ENCODE assay signal across 8 cellular contexts in the genomic region with DNA sequence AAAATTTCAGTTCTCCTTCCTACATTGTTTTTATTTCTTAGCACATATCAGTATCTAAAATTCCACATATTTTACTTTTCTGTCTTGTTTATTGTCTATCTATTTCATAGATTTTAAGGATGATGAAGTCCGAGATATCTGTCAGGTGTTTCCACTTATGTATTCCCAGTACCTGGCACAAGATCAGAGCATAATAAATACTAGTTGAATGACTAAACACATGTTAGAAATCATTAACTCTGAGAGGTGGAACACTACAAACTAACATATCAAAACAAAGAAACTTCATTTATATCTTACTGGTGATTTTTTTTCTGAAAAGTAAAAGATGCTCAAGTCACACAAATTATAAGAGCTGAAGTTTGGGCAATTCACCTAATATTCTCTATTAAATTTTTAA.
"Had no signal": no experiment of that assay in that cellular context is flagged by ENCODE, and none has a peak within 500 bp of the region (broad histone marks: within the 10 kb centered on the region; RNA-seq: fewer than 3 reads in every experiment).

No MANE protein-coding gene starts in this region.

- H3K4me3 ChIP-seq: GM23248, HAP-1, K562 had no signal

- H3K27ac Mint-ChIP-seq: HFFc6 had no signal

- DNase-seq: GM23248, GOT3, H7, HFFc6, IMR-90 had no signal

- H3K9me3 Mint-ChIP-seq: HFFc6 had no signal

- ATAC-seq: HCT116, K562 had no signal

- H3K4me3 Mint-ChIP-seq: HFFc6 had no signal
